Comparison of ENCODE assay signal across 1 cellular context in the genomic region with DNA sequence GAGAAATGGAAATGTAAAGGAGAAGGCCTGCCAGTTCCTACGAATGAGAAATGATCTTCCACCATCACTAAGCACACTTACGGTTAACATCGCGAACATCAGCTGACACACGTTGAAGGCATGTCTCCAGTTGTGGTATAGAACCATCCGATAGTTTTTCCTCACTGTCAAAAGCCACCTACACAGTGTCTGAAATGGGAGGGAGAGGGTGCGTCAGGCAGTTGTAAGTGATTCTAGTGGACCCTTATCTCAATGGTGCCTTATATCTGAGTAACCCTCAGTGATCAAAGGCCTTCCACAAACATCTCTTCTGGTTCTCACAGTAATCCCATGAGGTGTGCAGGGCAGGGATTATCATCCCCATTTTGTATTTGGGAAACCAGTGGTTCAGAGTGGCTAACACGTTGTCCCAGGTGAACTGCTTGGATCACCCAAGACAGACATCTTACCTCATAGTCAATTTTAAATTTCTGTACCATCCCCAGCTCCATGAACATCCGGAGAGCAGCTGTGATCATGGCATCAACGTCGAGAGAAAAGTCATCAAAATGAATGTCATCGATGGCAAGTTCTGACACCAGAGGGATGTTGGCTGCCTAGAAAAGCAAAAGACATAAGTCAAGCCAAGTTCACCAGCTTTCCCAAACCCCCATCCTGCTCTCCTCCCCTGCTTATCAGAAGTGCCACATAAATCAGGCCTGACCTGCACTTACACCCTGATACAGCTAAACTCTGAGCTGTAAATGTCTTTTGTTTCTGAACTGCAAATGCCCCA.
TF ChIP-seq lines count a peak whose summit lies in the region.

No MANE protein-coding gene starts in this region.

TF ChIP-seq in K562, 482 proteins besides CTCF, POLR2A, EP300 and RAD21 (continued from another document and continues in another):
- TF ChIP-seq, protein P1, sequence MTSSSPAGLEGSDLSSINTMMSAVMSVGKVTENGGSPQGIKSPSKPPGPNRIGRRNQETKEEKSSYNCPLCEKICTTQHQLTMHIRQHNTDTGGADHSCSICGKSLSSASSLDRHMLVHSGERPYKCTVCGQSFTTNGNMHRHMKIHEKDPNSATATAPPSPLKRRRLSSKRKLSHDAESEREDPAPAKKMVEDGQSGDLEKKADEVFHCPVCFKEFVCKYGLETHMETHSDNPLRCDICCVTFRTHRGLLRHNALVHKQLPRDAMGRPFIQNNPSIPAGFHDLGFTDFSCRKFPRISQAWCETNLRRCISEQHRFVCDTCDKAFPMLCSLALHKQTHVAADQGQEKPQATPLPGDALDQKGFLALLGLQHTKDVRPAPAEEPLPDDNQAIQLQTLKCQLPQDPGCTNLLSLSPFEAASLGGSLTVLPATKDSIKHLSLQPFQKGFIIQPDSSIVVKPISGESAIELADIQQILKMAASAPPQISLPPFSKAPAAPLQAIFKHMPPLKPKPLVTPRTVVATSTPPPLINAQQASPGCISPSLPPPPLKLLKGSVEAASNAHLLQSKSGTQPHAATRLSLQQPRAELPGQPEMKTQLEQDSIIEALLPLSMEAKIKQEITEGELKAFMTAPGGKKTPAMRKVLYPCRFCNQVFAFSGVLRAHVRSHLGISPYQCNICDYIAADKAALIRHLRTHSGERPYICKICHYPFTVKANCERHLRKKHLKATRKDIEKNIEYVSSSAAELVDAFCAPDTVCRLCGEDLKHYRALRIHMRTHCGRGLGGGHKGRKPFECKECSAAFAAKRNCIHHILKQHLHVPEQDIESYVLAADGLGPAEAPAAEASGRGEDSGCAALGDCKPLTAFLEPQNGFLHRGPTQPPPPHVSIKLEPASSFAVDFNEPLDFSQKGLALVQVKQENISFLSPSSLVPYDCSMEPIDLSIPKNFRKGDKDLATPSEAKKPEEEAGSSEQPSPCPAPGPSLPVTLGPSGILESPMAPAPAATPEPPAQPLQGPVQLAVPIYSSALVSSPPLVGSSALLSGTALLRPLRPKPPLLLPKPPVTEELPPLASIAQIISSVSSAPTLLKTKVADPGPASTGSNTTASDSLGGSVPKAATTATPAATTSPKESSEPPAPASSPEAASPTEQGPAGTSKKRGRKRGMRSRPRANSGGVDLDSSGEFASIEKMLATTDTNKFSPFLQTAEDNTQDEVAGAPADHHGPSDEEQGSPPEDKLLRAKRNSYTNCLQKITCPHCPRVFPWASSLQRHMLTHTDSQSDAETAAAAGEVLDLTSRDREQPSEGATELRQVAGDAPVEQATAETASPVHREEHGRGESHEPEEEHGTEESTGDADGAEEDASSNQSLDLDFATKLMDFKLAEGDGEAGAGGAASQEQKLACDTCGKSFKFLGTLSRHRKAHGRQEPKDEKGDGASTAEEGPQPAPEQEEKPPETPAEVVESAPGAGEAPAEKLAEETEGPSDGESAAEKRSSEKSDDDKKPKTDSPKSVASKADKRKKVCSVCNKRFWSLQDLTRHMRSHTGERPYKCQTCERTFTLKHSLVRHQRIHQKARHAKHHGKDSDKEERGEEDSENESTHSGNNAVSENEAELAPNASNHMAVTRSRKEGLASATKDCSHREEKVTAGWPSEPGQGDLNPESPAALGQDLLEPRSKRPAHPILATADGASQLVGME (CRISPR knock-in tag; IDR thresholded peaks at IDR 0.05), result peak; percentile 70; the same call in 1 of the 2 replicates
- TF ChIP-seq ZNF3 (CRISPR knock-in tag; IDR thresholded peaks at IDR 0.05) (no peak), VEZF1 (CRISPR knock-in tag; IDR thresholded peaks at IDR 0.05) (peak; percentile 87), SOX6 (IDR thresholded peaks at IDR 0.05) (peak; percentile 64; the same call in 1 of the 2 replicates), ARID1B (IDR thresholded peaks at IDR 0.05) (peak; percentile 82), NR0B1 (IDR thresholded peaks at IDR 0.05; ENCODE audit: partially characterized antibody) (no peak), BCL6 (CRISPR knock-in tag; IDR thresholded peaks at IDR 0.05) (0 out of 2 replicates have a peak, but pooled peaks have one; percentile 24), ADNP (tag; IDR thresholded peaks at IDR 0.05) (no peak), ARNT (IDR thresholded peaks at IDR 0.05) (0 out of 4 replicates have a peak, but pooled peaks of 1 of the 2 experiments have one; percentile 10), PTTG1 (tag; IDR thresholded peaks at IDR 0.05; ENCODE audit: low read depth) (0 out of 2 replicates have a peak, but pooled peaks have one; percentile 26), JUN (IDR thresholded peaks at IDR 0.05; ENCODE audit: borderline replicate concordance, low read depth, low read length) (no peak), JUN (CRISPR knock-in tag; IDR thresholded peaks at IDR 0.05; ENCODE audit: borderline replicate concordance) (no peak), SMAD4 (CRISPR knock-in tag; conservative IDR thresholded peaks at IDR 0.05) (peak; percentile 75; the same call in 1 of the 2 replicates), RAD51 (IDR thresholded peaks at IDR 0.05; ENCODE audit: borderline replicate concordance, low read depth) (peak; percentile 27; the same call in 1 of the 2 replicates), TRIM24 (IDR thresholded peaks at IDR 0.05) (peak in 1 of 2 experiments; percentile 51; a peak in 1 of 4 replicates), PHF8 (IDR thresholded peaks at IDR 0.05; ENCODE audit: borderline replicate concordance, low read length) (no peak), NFE2 (IDR thresholded peaks at IDR 0.05; ENCODE audit: low read depth) (peak; percentile 86), EP400 (IDR thresholded peaks at IDR 0.05) (peak; percentile 18; the same call in 1 of the 2 replicates), THRAP3 (IDR thresholded peaks at IDR 0.05; ENCODE audit: borderline replicate concordance) (no peak), STAT5A (IDR thresholded peaks at IDR 0.05; ENCODE audit: borderline replicate concordance, low read length) (peak; percentile 73), ZNF347 (CRISPR knock-in tag; IDR thresholded peaks at IDR 0.05; ENCODE audit: low read depth) (no peak), HLTF (IDR thresholded peaks at IDR 0.05) (no peak), MYNN (IDR thresholded peaks at IDR 0.05) (peak; percentile 36; the same call in 1 of the 2 replicates), MYNN (CRISPR knock-in tag; IDR thresholded peaks at IDR 0.05) (no peak), TGIF2 (CRISPR knock-in tag; IDR thresholded peaks at IDR 0.05) (no peak), ZNF140 (CRISPR knock-in tag; IDR thresholded peaks at IDR 0.05) (no peak), BACH1 (tag; IDR thresholded peaks at IDR 0.05) (no peak), NEUROD1 (IDR thresholded peaks at IDR 0.05; ENCODE audit: borderline replicate concordance, low read depth, low read length, partially characterized antibody) (peak; percentile 22), MCM5 (IDR thresholded peaks at IDR 0.05; ENCODE audit: low read depth) (no peak), MTA3 (IDR thresholded peaks at IDR 0.05; ENCODE audit: borderline replicate concordance) (peak; percentile 27; the same call in 1 of the 2 replicates)
- TF ChIP-seq, protein P2, sequence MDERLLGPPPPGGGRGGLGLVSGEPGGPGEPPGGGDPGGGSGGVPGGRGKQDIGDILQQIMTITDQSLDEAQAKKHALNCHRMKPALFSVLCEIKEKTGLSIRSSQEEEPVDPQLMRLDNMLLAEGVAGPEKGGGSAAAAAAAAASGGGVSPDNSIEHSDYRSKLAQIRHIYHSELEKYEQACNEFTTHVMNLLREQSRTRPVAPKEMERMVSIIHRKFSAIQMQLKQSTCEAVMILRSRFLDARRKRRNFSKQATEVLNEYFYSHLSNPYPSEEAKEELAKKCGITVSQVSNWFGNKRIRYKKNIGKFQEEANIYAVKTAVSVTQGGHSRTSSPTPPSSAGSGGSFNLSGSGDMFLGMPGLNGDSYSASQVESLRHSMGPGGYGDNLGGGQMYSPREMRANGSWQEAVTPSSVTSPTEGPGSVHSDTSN (CRISPR knock-in tag; IDR thresholded peaks at IDR 0.05; ENCODE audit: low read depth), result no peak
- TF ChIP-seq, protein P2 (tag; conservative IDR thresholded peaks at IDR 0.05; ENCODE audit: low read depth), result peak; percentile 99
- TF ChIP-seq, protein P3, sequence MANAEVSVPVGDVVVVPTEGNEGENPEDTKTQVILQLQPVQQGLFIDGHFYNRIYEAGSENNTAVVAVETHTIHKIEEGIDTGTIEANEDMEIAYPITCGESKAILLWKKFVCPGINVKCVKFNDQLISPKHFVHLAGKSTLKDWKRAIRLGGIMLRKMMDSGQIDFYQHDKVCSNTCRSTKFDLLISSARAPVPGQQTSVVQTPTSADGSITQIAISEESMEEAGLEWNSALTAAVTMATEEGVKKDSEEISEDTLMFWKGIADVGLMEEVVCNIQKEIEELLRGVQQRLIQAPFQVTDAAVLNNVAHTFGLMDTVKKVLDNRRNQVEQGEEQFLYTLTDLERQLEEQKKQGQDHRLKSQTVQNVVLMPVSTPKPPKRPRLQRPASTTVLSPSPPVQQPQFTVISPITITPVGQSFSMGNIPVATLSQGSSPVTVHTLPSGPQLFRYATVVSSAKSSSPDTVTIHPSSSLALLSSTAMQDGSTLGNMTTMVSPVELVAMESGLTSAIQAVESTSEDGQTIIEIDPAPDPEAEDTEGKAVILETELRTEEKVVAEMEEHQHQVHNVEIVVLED (CRISPR knock-in tag; IDR thresholded peaks at IDR 0.05), result peak; percentile 48; the same call in 1 of the 2 replicates
- TF ChIP-seq, protein P4, sequence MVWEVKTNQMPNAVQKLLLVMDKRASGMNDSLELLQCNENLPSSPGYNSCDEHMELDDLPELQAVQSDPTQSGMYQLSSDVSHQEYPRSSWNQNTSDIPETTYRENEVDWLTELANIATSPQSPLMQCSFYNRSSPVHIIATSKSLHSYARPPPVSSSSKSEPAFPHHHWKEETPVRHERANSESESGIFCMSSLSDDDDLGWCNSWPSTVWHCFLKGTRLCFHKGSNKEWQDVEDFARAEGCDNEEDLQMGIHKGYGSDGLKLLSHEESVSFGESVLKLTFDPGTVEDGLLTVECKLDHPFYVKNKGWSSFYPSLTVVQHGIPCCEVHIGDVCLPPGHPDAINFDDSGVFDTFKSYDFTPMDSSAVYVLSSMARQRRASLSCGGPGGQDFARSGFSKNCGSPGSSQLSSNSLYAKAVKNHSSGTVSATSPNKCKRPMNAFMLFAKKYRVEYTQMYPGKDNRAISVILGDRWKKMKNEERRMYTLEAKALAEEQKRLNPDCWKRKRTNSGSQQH (CRISPR knock-in tag; IDR thresholded peaks at IDR 0.05), result peak; percentile 58
- TF ChIP-seq, protein P5, sequence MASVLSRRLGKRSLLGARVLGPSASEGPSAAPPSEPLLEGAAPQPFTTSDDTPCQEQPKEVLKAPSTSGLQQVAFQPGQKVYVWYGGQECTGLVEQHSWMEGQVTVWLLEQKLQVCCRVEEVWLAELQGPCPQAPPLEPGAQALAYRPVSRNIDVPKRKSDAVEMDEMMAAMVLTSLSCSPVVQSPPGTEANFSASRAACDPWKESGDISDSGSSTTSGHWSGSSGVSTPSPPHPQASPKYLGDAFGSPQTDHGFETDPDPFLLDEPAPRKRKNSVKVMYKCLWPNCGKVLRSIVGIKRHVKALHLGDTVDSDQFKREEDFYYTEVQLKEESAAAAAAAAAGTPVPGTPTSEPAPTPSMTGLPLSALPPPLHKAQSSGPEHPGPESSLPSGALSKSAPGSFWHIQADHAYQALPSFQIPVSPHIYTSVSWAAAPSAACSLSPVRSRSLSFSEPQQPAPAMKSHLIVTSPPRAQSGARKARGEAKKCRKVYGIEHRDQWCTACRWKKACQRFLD (CRISPR knock-in tag; IDR thresholded peaks at IDR 0.05), result peak; percentile 91
- TF ChIP-seq, protein P6, sequence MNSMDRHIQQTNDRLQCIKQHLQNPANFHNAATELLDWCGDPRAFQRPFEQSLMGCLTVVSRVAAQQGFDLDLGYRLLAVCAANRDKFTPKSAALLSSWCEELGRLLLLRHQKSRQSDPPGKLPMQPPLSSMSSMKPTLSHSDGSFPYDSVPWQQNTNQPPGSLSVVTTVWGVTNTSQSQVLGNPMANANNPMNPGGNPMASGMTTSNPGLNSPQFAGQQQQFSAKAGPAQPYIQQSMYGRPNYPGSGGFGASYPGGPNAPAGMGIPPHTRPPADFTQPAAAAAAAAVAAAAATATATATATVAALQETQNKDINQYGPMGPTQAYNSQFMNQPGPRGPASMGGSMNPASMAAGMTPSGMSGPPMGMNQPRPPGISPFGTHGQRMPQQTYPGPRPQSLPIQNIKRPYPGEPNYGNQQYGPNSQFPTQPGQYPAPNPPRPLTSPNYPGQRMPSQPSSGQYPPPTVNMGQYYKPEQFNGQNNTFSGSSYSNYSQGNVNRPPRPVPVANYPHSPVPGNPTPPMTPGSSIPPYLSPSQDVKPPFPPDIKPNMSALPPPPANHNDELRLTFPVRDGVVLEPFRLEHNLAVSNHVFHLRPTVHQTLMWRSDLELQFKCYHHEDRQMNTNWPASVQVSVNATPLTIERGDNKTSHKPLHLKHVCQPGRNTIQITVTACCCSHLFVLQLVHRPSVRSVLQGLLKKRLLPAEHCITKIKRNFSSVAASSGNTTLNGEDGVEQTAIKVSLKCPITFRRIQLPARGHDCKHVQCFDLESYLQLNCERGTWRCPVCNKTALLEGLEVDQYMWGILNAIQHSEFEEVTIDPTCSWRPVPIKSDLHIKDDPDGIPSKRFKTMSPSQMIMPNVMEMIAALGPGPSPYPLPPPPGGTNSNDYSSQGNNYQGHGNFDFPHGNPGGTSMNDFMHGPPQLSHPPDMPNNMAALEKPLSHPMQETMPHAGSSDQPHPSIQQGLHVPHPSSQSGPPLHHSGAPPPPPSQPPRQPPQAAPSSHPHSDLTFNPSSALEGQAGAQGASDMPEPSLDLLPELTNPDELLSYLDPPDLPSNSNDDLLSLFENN (IDR thresholded peaks at IDR 0.05; ENCODE audit: low read depth in 2 of 2, low read length in 2 of 2), result no peak
